1 cellular context compared by ENCODE assay signal in the genomic region with DNA sequence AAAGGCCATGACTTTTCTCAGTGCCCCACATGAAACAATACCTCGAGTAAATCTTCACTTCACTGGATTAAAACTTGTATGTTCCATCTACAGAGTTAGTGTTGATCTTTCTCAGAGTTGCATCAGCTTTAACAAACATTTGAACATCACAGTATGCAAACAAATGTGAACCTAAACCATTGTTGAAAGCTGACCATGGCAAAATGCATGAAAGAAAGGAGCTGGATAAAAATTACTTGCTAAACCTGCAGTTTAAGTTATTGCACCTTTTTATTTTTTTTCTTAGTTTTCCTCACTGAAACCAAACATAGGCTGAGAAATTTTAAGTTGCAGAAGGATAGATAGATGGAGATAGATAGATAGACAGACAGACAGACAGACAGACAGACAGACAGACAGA.
TF ChIP-seq lines count a peak whose summit lies in the region.

No MANE protein-coding gene starts in this region.

TF ChIP-seq in HepG2, 621 proteins besides CTCF, POLR2A, EP300 and RAD21 (continued from another document and continues in another):
- TF ChIP-seq DMAP1 (CRISPR knock-in tag; IDR thresholded peaks at IDR 0.05) (0 out of 2 replicates have a peak, but pooled peaks have one; percentile 30), ZNF136 (CRISPR knock-in tag; IDR thresholded peaks at IDR 0.05; ENCODE audit: low read depth) (no peak), TOE1 (CRISPR knock-in tag; IDR thresholded peaks at IDR 0.05) (0 out of 2 replicates have a peak, but pooled peaks have one; percentile 24), HDAC6 (IDR thresholded peaks at IDR 0.05; ENCODE audit: low read depth, low read length) (no peak), GFI1 (CRISPR knock-in tag; IDR thresholded peaks at IDR 0.05; ENCODE audit: borderline replicate concordance) (peak; percentile 80), ZNF367 (CRISPR knock-in tag; IDR thresholded peaks at IDR 0.05; ENCODE audit: borderline replicate concordance) (no peak), ZBTB1 (CRISPR knock-in tag; IDR thresholded peaks at IDR 0.05; ENCODE audit: borderline replicate concordance) (no peak), ZBTB8A (CRISPR knock-in tag; IDR thresholded peaks at IDR 0.05; ENCODE audit: borderline replicate concordance, low read depth) (no peak), EZH2 (conservative IDR thresholded peaks at IDR 0.05; ENCODE audit: low read depth, low read length) (no peak), DNMT3B (CRISPR knock-in tag; conservative IDR thresholded peaks at IDR 0.05) (0 out of 2 replicates have a peak, but pooled peaks have one; percentile 50), RCOR2 (CRISPR knock-in tag; IDR thresholded peaks at IDR 0.05) (peak; percentile 90), ZNF24 (IDR thresholded peaks at IDR 0.05) (peak; percentile 65; the same call in 1 of the 2 replicates), ZSCAN20 (CRISPR knock-in tag; IDR thresholded peaks at IDR 0.05; ENCODE audit: borderline replicate concordance) (no peak), FOXA3 (CRISPR knock-in tag; IDR thresholded peaks at IDR 0.05) (peak; percentile 98), POGZ (CRISPR knock-in tag; IDR thresholded peaks at IDR 0.05) (peak; percentile 90), SALL1 (CRISPR knock-in tag; IDR thresholded peaks at IDR 0.05) (peak; percentile 72; the same call in 1 of the 2 replicates), MAFK (conservative IDR thresholded peaks at IDR 0.05 in 1 of 2, IDR thresholded peaks at IDR 0.05 in 1 of 2; ENCODE audit: low read length in 2 of 2) (peak; percentile 86 to 91), MED1 (CRISPR knock-in tag; IDR thresholded peaks at IDR 0.05) (peak; percentile 95), NR2C2 (CRISPR knock-in tag; IDR thresholded peaks at IDR 0.05; ENCODE audit: borderline replicate concordance) (peak; percentile 50; the same call in 1 of the 2 replicates), SNAPC2 (CRISPR knock-in tag; IDR thresholded peaks at IDR 0.05) (0 out of 2 replicates have a peak, but pooled peaks have one; percentile 26), PHB2 (IDR thresholded peaks at IDR 0.05; ENCODE audit: partially characterized antibody) (no peak), ATF7 (IDR thresholded peaks at IDR 0.05) (peak; percentile 56; the same call in 1 of the 2 replicates), ATF7 (CRISPR knock-in tag; IDR thresholded peaks at IDR 0.05) (no peak), SMAD3 (CRISPR knock-in tag; IDR thresholded peaks at IDR 0.05) (peak; percentile 97), NRL (CRISPR knock-in tag; IDR thresholded peaks at IDR 0.05; ENCODE audit: borderline replicate concordance) (no peak), PPARG (CRISPR knock-in tag; conservative IDR thresholded peaks at IDR 0.05) (peak; percentile 80), AGO2 (optimal IDR thresholded peaks at IDR 0.05; ENCODE audit: low read depth, low read length) (no peak), ZNF878 (CRISPR knock-in tag; IDR thresholded peaks at IDR 0.05) (peak; percentile 40; the same call in 1 of the 2 replicates), SATB2 (CRISPR knock-in tag; IDR thresholded peaks at IDR 0.05) (peak; percentile 28; the same call in 1 of the 2 replicates), CBX5 (CRISPR knock-in tag; IDR thresholded peaks at IDR 0.05; ENCODE audit: borderline replicate concordance) (no peak), RARA (CRISPR knock-in tag; IDR thresholded peaks at IDR 0.05) (peak; percentile 89), ZMAT3 (CRISPR knock-in tag; conservative IDR thresholded peaks at IDR 0.05) (no peak)
- TF ChIP-seq, protein P1, sequence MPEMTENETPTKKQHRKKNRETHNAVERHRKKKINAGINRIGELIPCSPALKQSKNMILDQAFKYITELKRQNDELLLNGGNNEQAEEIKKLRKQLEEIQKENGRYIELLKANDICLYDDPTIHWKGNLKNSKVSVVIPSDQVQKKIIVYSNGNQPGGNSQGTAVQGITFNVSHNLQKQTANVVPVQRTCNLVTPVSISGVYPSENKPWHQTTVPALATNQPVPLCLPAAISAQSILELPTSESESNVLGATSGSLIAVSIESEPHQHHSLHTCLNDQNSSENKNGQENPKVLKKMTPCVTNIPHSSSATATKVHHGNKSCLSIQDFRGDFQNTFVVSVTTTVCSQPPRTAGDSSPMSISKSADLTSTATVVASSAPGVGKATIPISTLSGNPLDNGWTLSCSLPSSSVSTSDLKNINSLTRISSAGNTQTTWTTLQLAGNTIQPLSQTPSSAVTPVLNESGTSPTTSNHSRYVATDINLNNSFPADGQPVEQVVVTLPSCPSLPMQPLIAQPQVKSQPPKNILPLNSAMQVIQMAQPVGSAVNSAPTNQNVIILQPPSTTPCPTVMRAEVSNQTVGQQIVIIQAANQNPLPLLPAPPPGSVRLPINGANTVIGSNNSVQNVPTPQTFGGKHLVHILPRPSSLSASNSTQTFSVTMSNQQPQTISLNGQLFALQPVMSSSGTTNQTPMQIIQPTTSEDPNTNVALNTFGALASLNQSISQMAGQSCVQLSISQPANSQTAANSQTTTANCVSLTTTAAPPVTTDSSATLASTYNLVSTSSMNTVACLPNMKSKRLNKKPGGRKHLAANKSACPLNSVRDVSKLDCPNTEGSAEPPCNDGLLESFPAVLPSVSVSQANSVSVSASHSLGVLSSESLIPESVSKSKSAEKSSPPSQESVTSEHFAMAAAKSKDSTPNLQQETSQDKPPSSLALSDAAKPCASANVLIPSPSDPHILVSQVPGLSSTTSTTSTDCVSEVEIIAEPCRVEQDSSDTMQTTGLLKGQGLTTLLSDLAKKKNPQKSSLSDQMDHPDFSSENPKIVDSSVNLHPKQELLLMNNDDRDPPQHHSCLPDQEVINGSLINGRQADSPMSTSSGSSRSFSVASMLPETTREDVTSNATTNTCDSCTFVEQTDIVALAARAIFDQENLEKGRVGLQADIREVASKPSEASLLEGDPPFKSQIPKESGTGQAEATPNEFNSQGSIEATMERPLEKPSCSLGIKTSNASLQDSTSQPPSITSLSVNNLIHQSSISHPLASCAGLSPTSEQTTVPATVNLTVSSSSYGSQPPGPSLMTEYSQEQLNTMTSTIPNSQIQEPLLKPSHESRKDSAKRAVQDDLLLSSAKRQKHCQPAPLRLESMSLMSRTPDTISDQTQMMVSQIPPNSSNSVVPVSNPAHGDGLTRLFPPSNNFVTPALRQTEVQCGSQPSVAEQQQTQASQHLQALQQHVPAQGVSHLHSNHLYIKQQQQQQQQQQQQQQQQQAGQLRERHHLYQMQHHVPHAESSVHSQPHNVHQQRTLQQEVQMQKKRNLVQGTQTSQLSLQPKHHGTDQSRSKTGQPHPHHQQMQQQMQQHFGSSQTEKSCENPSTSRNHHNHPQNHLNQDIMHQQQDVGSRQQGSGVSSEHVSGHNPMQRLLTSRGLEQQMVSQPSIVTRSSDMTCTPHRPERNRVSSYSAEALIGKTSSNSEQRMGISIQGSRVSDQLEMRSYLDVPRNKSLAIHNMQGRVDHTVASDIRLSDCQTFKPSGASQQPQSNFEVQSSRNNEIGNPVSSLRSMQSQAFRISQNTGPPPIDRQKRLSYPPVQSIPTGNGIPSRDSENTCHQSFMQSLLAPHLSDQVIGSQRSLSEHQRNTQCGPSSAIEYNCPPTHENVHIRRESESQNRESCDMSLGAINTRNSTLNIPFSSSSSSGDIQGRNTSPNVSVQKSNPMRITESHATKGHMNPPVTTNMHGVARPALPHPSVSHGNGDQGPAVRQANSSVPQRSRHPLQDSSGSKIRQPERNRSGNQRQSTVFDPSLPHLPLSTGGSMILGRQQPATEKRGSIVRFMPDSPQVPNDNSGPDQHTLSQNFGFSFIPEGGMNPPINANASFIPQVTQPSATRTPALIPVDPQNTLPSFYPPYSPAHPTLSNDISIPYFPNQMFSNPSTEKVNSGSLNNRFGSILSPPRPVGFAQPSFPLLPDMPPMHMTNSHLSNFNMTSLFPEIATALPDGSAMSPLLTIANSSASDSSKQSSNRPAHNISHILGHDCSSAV (CRISPR knock-in tag; IDR thresholded peaks at IDR 0.05; ENCODE audit: borderline replicate concordance): no peak
- TF ChIP-seq, protein P2, sequence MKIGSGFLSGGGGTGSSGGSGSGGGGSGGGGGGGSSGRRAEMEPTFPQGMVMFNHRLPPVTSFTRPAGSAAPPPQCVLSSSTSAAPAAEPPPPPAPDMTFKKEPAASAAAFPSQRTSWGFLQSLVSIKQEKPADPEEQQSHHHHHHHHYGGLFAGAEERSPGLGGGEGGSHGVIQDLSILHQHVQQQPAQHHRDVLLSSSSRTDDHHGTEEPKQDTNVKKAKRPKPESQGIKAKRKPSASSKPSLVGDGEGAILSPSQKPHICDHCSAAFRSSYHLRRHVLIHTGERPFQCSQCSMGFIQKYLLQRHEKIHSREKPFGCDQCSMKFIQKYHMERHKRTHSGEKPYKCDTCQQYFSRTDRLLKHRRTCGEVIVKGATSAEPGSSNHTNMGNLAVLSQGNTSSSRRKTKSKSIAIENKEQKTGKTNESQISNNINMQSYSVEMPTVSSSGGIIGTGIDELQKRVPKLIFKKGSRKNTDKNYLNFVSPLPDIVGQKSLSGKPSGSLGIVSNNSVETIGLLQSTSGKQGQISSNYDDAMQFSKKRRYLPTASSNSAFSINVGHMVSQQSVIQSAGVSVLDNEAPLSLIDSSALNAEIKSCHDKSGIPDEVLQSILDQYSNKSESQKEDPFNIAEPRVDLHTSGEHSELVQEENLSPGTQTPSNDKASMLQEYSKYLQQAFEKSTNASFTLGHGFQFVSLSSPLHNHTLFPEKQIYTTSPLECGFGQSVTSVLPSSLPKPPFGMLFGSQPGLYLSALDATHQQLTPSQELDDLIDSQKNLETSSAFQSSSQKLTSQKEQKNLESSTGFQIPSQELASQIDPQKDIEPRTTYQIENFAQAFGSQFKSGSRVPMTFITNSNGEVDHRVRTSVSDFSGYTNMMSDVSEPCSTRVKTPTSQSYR (CRISPR knock-in tag; IDR thresholded peaks at IDR 0.05; ENCODE audit: borderline replicate concordance): peak; percentile 53; the same call in 1 of the 2 replicates
- TF ChIP-seq, protein P3, sequence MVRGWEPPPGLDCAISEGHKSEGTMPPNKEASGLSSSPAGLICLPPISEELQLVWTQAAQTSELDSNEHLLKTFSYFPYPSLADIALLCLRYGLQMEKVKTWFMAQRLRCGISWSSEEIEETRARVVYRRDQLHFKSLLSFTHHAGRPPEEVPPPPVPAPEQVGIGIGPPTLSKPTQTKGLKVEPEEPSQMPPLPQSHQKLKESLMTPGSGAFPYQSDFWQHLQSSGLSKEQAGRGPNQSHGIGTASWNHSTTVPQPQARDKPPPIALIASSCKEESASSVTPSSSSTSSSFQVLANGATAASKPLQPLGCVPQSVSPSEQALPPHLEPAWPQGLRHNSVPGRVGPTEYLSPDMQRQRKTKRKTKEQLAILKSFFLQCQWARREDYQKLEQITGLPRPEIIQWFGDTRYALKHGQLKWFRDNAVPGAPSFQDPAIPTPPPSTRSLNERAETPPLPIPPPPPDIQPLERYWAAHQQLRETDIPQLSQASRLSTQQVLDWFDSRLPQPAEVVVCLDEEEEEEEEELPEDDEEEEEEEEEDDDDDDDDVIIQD (CRISPR knock-in tag; IDR thresholded peaks at IDR 0.05; ENCODE audit: low read depth): peak; percentile 98
- TF ChIP-seq, protein P4, sequence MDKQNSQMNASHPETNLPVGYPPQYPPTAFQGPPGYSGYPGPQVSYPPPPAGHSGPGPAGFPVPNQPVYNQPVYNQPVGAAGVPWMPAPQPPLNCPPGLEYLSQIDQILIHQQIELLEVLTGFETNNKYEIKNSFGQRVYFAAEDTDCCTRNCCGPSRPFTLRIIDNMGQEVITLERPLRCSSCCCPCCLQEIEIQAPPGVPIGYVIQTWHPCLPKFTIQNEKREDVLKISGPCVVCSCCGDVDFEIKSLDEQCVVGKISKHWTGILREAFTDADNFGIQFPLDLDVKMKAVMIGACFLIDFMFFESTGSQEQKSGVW (CRISPR knock-in tag; IDR thresholded peaks at IDR 0.05; ENCODE audit: borderline replicate concordance): no peak
- TF ChIP-seq, protein P5, sequence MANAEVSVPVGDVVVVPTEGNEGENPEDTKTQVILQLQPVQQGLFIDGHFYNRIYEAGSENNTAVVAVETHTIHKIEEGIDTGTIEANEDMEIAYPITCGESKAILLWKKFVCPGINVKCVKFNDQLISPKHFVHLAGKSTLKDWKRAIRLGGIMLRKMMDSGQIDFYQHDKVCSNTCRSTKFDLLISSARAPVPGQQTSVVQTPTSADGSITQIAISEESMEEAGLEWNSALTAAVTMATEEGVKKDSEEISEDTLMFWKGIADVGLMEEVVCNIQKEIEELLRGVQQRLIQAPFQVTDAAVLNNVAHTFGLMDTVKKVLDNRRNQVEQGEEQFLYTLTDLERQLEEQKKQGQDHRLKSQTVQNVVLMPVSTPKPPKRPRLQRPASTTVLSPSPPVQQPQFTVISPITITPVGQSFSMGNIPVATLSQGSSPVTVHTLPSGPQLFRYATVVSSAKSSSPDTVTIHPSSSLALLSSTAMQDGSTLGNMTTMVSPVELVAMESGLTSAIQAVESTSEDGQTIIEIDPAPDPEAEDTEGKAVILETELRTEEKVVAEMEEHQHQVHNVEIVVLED (CRISPR knock-in tag; IDR thresholded peaks at IDR 0.05; ENCODE audit: borderline replicate concordance): 0 out of 2 replicates have a peak, but pooled peaks have one; percentile 20
- TF ChIP-seq, protein P6, sequence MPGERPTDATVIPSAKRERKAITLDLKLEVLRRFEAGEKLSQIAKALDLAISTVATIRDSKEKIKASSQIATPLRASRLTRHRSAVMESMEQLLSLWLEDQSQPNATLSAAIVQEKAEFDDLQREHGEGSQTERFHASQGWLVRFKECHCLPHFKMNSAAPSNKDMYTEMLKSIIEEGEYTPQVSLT (CRISPR knock-in tag; IDR thresholded peaks at IDR 0.05; ENCODE audit: borderline replicate concordance, low read depth): no peak
- TF ChIP-seq, protein P7, sequence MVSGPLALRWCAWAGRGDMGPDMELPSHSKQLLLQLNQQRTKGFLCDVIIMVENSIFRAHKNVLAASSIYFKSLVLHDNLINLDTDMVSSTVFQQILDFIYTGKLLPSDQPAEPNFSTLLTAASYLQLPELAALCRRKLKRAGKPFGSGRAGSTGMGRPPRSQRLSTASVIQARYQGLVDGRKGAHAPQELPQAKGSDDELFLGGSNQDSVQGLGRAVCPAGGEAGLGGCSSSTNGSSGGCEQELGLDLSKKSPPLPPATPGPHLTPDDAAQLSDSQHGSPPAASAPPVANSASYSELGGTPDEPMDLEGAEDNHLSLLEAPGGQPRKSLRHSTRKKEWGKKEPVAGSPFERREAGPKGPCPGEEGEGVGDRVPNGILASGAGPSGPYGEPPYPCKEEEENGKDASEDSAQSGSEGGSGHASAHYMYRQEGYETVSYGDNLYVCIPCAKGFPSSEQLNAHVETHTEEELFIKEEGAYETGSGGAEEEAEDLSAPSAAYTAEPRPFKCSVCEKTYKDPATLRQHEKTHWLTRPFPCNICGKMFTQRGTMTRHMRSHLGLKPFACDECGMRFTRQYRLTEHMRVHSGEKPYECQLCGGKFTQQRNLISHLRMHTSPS (CRISPR knock-in tag; IDR thresholded peaks at IDR 0.05; ENCODE audit: low read depth): no peak
- TF ChIP-seq, protein P8, sequence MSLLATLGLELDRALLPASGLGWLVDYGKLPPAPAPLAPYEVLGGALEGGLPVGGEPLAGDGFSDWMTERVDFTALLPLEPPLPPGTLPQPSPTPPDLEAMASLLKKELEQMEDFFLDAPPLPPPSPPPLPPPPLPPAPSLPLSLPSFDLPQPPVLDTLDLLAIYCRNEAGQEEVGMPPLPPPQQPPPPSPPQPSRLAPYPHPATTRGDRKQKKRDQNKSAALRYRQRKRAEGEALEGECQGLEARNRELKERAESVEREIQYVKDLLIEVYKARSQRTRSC (CRISPR knock-in tag; IDR thresholded peaks at IDR 0.05; ENCODE audit: low read depth): peak; percentile 89
